In genomic region chr21:42741056-42741455, GRCh38 we compare ENCODE assay signal across 25 cellular contexts.
"Had no signal": no experiment of that assay in that cellular context is flagged by ENCODE, and none has a peak within 500 bp of the region (broad histone marks: within the 10 kb centered on the region; RNA-seq: fewer than 3 reads in every experiment).

No MANE protein-coding gene starts in this region.

- H3K9me3 ChIP-seq: gastroesophageal sphincter, ovary, thoracic aorta, upper lobe of left lung had no signal

- H3K36me3 Mint-ChIP-seq: activated CD4-positive, alpha-beta memory T cell treated with anti-CD3 and anti-CD28 coated beads for 36 hours had no signal

- DNase-seq: activated CD4-positive, alpha-beta memory T cell treated with anti-CD3 and anti-CD28 coated beads for 36 hours; activated CD4-positive, alpha-beta T cell treated with anti-CD3 and anti-CD28 coated beads, Interleukin-2, amount 10 ng/mL, durations not matched to agents 24 days and 14 days; activated CD8-positive, alpha-beta memory T cell treated with anti-CD3 and anti-CD28 coated beads, Interleukin-2, amount 50 U/mL, for 4 hours; activated gamma-delta T cell treated with Interleukin-2 at 50 U/mL for 16 hours; activated naive CD4-positive, alpha-beta T cell treated with anti-CD3 and anti-CD28 coated beads, Interleukin-2, amount 50 U/mL, for 16 hours; activated T-cell treated with anti-CD3 and anti-CD28 coated beads, Interleukin-2, amount 50 U/mL, for 1 hour; amniotic stem cell; central memory CD4-positive, alpha-beta T cell; hypothalamus; ovary; stimulated activated CD4-positive, alpha-beta T cell treated with anti-CD3 and anti-CD28 coated beads, Interleukin-15, amount 100 ng/mL, for 24 hours; stimulated activated CD4-positive, alpha-beta T cell treated with anti-CD3 and anti-CD28 coated beads, Interleukin-2, amount 100 ng/mL, for 24 hours; stimulated activated naive B cell treated with anti-CD40 and anti-IgM and Interleukin-4, amounts not matched to agents 10 μg/mL and 1 μg/mL and 100 μg/mL, for 72 hours; T-helper 1 cell; upper lobe of left lung had no signal

- H3K27me3 ChIP-seq: gastroesophageal sphincter, ovary, upper lobe of left lung had no signal

- H3K4me3 Mint-ChIP-seq: activated CD4-positive, alpha-beta memory T cell treated with anti-CD3 and anti-CD28 coated beads for 36 hours; activated CD4-positive, alpha-beta T cell treated with anti-CD3 and anti-CD28 coated beads, Interleukin-2, amount 10 ng/mL, durations not matched to agents 24 days and 14 days; activated T-helper 1 cell treated with anti-CD3 and anti-CD28 coated beads, Interleukin-12 subunit alpha, Interleukin-12 subunit beta, Interleukin-2, Interleukin-4 antibody, amounts not matched to agents 30 ng/mL and 10 ng/mL and 1 ng/mL, durations not matched to agents 14 hours and 24 hours and 36 hours; nephron; stimulated activated naive B cell treated with anti-CD40 and anti-IgM and Interleukin-4, amounts not matched to agents 10 μg/mL and 1 μg/mL and 100 μg/mL, for 72 hours; T-helper 2 cell treated with Interferon-gamma antibody and Interleukin-4, amounts not matched to agents 5 μg/mL and 100 μg/mL, for 36 hours had no signal

- ATAC-seq: gastroesophageal sphincter; left lobe of liver; stimulated activated naive B cell treated with anti-CD40 and anti-IgM and Interleukin-4, amounts not matched to agents 10 μg/mL and 1 μg/mL and 100 μg/mL, for 72 hours had no signal

- H3K9me3 Mint-ChIP-seq: activated CD4-positive, alpha-beta memory T cell treated with anti-CD3 and anti-CD28 coated beads for 36 hours; activated CD4-positive, alpha-beta T cell treated with anti-CD3 and anti-CD28 coated beads, Interleukin-2, amount 10 ng/mL, durations not matched to agents 24 days and 14 days; activated T-helper 1 cell treated with anti-CD3 and anti-CD28 coated beads, Interleukin-12 subunit alpha, Interleukin-12 subunit beta, Interleukin-2, Interleukin-4 antibody, amounts not matched to agents 30 ng/mL and 10 ng/mL and 1 ng/mL, durations not matched to agents 14 hours and 24 hours and 36 hours; nephron; stimulated activated naive B cell treated with anti-CD40 and anti-IgM and Interleukin-4, amounts not matched to agents 10 μg/mL and 1 μg/mL and 100 μg/mL, for 72 hours; T-helper 2 cell treated with Interferon-gamma antibody and Interleukin-4, amounts not matched to agents 5 μg/mL and 100 μg/mL, for 36 hours had no signal

- FAIRE-seq: astrocyte, endothelial cell of umbilical vein had no signal

- H3K27ac ChIP-seq: gastroesophageal sphincter, ovary, thoracic aorta, upper lobe of left lung had no signal

- H3K27ac Mint-ChIP-seq: activated CD4-positive, alpha-beta memory T cell treated with anti-CD3 and anti-CD28 coated beads for 36 hours; activated CD4-positive, alpha-beta T cell treated with anti-CD3 and anti-CD28 coated beads, Interleukin-2, amount 10 ng/mL, durations not matched to agents 24 days and 14 days; activated T-helper 1 cell treated with anti-CD3 and anti-CD28 coated beads, Interleukin-12 subunit alpha, Interleukin-12 subunit beta, Interleukin-2, Interleukin-4 antibody, amounts not matched to agents 30 ng/mL and 10 ng/mL and 1 ng/mL, durations not matched to agents 14 hours and 24 hours and 36 hours; progenitor cell of endocrine pancreas; stimulated activated naive B cell treated with anti-CD40 and anti-IgM and Interleukin-4, amounts not matched to agents 10 μg/mL and 1 μg/mL and 100 μg/mL, for 72 hours had no signal

- H3K27me3 Mint-ChIP-seq: activated CD4-positive, alpha-beta memory T cell treated with anti-CD3 and anti-CD28 coated beads for 36 hours; activated CD4-positive, alpha-beta T cell treated with anti-CD3 and anti-CD28 coated beads, Interleukin-2, amount 10 ng/mL, durations not matched to agents 24 days and 14 days; progenitor cell of endocrine pancreas had no signal

- H3K36me3 ChIP-seq: ovary, thoracic aorta, upper lobe of left lung had no signal

- H3K4me3 ChIP-seq: gastroesophageal sphincter, lung, ovary, thoracic aorta, upper lobe of left lung had no signal
